ENCODE assay signal across 8 cellular contexts in genomic region chr5:71455427-71456361, GRCh38.
DNase-seq lines count a peak whose midpoint lies in the region; ATAC-seq lines count a peak whose summit lies in the region.

Gene BDP1, plus strand, starts transcription at chr5:71455651. Its CDS starts 227 bp downstream, at chr5:71455878.

- H3K27ac Mint-ChIP-seq in central memory CD8-positive, alpha-beta T cell (ENCODE audit: low read depth), result peak within 1 kb of the TSS; percentile 97

- H3K27me3 Mint-ChIP-seq in central memory CD8-positive, alpha-beta T cell, result peaks cover 15% of the 10 kb centered on the region

- peak within 1 kb of the TSS; percentile 92 for H3K4me3 Mint-ChIP-seq in central memory CD8-positive, alpha-beta T cell

- peaks cover 27% of the 10 kb centered on the region for H3K4me1 Mint-ChIP-seq in central memory CD8-positive, alpha-beta T cell

- DNase-seq in AG20443 (ENCODE audit: low spot score) (peak; percentile 95), NCI-H446 (lab: John Stamatoyannopoulos, UW) (peak; percentile 88 to 92), iris pigment epithelial cell (ENCODE audit: low read depth) (peak; percentile 95)
- peak; percentile 94 for DNase-seq in activated CD4-positive, CD25-positive, alpha-beta regulatory T cell treated with anti-CD3 and anti-CD28 coated beads, Interleukin-2, amount 50 U/mL, for 16 hours (ENCODE audit: low read depth, low spot score)
- peak; percentile 97 for DNase-seq in central memory CD8-positive, alpha-beta T cell (ENCODE audit: low spot score in 2 of 2)
- peak; percentile 96 to 97 for DNase-seq in stimulated activated CD4-positive, alpha-beta T cell treated with anti-CD3 and anti-CD28 coated beads, Interleukin-12 subunit alpha, Interleukin-12 subunit beta, amount 100 ng/mL, for 24 hours (ENCODE audit: low read depth in 2 of 2)

- H3K9me3 Mint-ChIP-seq in central memory CD8-positive, alpha-beta T cell, result no peaks in the 10 kb centered on the region

- ATAC-seq in GM19035 (IDR thresholded peaks at IDR 0.05; ENCODE audit: unreplicated experiment) (peak; percentile 96), HG03354 (IDR thresholded peaks at IDR 0.05; ENCODE audit: poor library complexity, severe bottlenecking, unreplicated experiment) (peak; percentile 96)
- ATAC-seq in central memory CD8-positive, alpha-beta T cell (replicated peaks; ENCODE audit: extremely low read depth, poor library complexity, severe bottlenecking), result peak; percentile 94

- H3K36me3 Mint-ChIP-seq in central memory CD8-positive, alpha-beta T cell (ENCODE audit: insufficient read depth), result peaks cover 33% of the 10 kb centered on the region

Comparison
In these comparisons a context has a peak if more than half of its experiments do, and no peak if none do; other contexts are left out.
1. Peak in every context shown above with its lines: DNase-seq and ATAC-seq.